ENCODE assay signal across 1 cellular context in the genomic region with DNA sequence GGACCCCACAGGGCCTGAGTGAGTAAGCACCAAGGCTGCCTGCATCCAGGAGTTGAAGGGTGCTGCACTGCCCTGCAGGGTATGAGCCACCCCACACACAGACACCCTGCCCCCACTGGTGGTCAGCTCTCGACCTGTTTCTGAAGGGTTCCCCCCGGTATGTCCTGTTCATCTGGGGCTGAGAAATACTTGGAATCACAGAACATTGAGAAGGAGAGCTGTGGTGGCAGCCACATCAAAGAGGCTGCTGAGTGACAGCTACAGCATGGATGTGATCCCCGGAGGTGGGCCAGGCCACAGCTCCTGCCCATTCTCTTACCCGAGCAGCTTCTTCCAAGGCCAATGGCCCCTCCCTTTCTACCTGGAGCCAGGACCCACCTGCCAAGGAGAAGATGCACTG.
TF ChIP-seq lines count a peak whose summit lies in the region.

No MANE protein-coding gene starts in this region.

TF ChIP-seq in IMR-90, 13 proteins besides CTCF, POLR2A, EP300 and RAD21 (continued from another document):
- TF ChIP-seq, protein P1, sequence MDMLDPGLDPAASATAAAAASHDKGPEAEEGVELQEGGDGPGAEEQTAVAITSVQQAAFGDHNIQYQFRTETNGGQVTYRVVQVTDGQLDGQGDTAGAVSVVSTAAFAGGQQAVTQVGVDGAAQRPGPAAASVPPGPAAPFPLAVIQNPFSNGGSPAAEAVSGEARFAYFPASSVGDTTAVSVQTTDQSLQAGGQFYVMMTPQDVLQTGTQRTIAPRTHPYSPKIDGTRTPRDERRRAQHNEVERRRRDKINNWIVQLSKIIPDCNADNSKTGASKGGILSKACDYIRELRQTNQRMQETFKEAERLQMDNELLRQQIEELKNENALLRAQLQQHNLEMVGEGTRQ (IDR thresholded peaks at IDR 0.05; ENCODE audit: low read depth, low read length): no peak
- TF ChIP-seq CHD1 (IDR thresholded peaks at IDR 0.05; ENCODE audit: low read depth, low read length): no peak
